Comparison of ENCODE assay signal across 1 cellular context in the genomic region with DNA sequence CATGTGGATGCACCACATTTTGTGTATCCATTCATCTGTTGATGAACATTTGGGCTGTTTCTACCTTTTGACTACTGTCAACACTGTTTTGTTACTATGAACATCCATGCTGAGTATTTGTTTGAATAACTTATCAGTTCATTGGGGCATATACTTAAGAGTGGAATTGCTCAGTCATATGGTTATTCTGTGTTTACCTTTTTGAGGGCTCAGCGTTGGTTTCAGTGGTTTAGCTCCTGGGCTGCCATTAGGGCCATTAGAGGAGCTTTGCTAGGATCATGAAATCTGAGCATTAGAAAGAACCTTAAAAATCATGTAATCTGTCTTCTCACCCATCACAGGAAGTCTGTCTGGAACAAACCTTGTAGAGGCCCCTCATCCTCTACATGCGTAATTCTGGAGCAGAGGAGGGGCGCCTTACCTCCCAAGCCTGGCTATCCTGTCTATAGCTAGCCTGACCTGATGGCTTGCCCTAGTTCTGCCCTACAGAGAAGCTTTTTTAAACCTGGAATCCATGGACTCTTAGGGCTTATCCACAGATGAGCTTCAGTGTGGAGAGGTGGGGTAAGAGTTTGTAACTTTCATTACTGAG.
TF ChIP-seq lines count a peak whose summit lies in the region.

No MANE protein-coding gene starts in this region.

TF ChIP-seq in GM23338, 12 proteins besides CTCF, POLR2A, EP300 and RAD21:
- TF ChIP-seq EZH2 (IDR thresholded peaks at IDR 0.05; ENCODE audit: low read depth, unreplicated experiment) (no peak), EZH2phosphoT487 (IDR thresholded peaks at IDR 0.05; ENCODE audit: unreplicated experiment) (no peak), POLR2AphosphoS5 (IDR thresholded peaks at IDR 0.05; ENCODE audit: low read depth) (no peak)
- TF ChIP-seq, protein P1, sequence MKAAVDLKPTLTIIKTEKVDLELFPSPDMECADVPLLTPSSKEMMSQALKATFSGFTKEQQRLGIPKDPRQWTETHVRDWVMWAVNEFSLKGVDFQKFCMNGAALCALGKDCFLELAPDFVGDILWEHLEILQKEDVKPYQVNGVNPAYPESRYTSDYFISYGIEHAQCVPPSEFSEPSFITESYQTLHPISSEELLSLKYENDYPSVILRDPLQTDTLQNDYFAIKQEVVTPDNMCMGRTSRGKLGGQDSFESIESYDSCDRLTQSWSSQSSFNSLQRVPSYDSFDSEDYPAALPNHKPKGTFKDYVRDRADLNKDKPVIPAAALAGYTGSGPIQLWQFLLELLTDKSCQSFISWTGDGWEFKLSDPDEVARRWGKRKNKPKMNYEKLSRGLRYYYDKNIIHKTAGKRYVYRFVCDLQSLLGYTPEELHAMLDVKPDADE (IDR thresholded peaks at IDR 0.05) = no peak
TF ChIP-seq in GM23338: peak in this region for 0.
